Comparison of ENCODE assay signal across 8 cellular contexts in the genomic region with DNA sequence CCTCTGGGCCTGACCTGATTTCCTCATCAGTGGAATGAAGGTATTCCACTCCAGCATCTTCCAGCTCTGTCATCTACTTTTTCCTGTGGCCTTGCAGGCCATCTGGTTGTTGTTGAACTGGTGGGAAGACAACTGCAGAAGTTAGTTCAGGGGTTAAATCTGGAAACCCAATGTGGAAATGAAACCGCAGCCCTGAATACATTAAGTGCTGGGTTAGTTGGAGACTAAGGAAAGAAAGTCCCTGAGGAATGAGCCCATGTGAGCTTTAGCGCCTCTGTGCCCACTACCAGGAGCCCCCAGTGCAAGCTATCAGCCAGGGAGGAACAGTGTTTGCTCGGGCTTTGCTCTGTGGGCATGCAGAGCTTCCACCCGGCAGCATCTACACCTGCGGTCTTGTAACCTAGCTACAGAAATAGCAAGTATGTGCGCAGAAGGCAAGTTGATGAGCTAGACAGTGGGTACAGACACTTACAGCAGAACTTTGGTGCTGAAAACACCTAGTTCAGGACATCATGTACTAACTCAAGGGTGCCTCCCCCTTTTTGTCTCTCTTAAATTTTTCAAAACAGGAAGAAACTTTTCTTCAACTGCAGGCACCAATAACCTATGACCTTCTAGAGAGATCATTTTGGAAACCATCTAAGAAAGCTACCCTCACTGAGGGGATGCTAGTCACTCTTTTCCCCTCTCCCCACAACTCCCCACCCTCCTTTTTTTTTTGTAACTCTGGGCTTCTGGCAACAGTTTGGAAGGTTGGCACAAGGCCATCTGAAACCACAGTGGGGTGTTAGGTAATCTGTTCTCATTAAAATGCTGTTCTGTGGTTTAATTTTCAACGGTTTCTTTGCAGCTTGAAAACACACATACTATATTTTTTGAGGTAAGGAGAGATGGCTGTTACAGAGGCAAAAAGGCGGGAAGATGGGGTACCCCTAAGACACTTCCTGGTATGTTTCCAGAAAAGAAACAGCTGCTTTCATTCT. TPM values are rescaled to one million over a fixed set of nuclear protein-coding genes. Genes with fewer than 3 reads are reported as not detected.
A peak's percentile ranks its signal among the peaks of the same experiment; 100 is the strongest.
DNase-seq lines count a peak whose midpoint lies in the region; ATAC-seq and TF ChIP-seq lines count a peak whose summit lies in the region.

No MANE protein-coding gene starts in this region.

- in situ Hi-C loops in HAP-1 (cut with MboI; ENCODE audit: low sequenced_read_pairs), result no loop called here

- peak overlapping the region; percentile 77 for H3K4me3 Mint-ChIP-seq in activated naive CD4-positive, alpha-beta T cell treated with anti-CD3 and anti-CD28 coated beads, Interleukin-2, amount 50 U/mL, for 24 hours

- H3K27me3 ChIP-seq in PC-9 (ENCODE audit: insufficient read depth, low read depth), result no peaks in the 10 kb centered on the region
- no peaks in the 10 kb centered on the region for H3K27me3 ChIP-seq in sigmoid colon
- peaks cover 22% of the 10 kb centered on the region; the same call in 1 of the 2 replicates for H3K27me3 ChIP-seq in HAP-1 (ENCODE audit: low read depth)

- H3K9me3 ChIP-seq in PC-9 (ENCODE audit: insufficient read depth, low read depth), result no peaks in the 10 kb centered on the region
- no peaks in the 10 kb centered on the region for H3K9me3 ChIP-seq in sigmoid colon
- no peaks in the 10 kb centered on the region for H3K9me3 ChIP-seq in HAP-1

- peaks cover 5% of the 10 kb centered on the region for H3K36me3 Mint-ChIP-seq in activated naive CD4-positive, alpha-beta T cell treated with anti-CD3 and anti-CD28 coated beads, Interleukin-2, amount 50 U/mL, for 24 hours

- peaks cover 26% of the 10 kb centered on the region for H3F3A ChIP-seq in PC-9 (ENCODE audit: insufficient read depth, low read depth)

- no peaks in the 10 kb centered on the region for H4K20me1 ChIP-seq in PC-9 (ENCODE audit: insufficient read depth)

- no TSS peak for BruUV-seq in PC-9 (replicated peaks; lab: Mats Ljungman, UMichigan)

- H3K27ac ChIP-seq in PC-9, result peak overlapping the region; percentile 78
- H3K27ac ChIP-seq in sigmoid colon, result peak overlapping the region in 1 of 4 donors; percentile 32

- CTCF ChIA-PET in PC-9 (lab: Charles Lee), result no interaction called here

- no peaks in the 10 kb centered on the region for H3K27me3 Mint-ChIP-seq in activated naive CD4-positive, alpha-beta T cell treated with anti-CD3 and anti-CD28 coated beads, Interleukin-2, amount 50 U/mL, for 24 hours

- H3K36me3 ChIP-seq in PC-9 (ENCODE audit: low read depth) (no peaks in the 10 kb centered on the region), sigmoid colon (no peaks in the 10 kb centered on the region), HAP-1 (replicated peaks) (no peaks in the 10 kb centered on the region)

- H3K27ac Mint-ChIP-seq in activated naive CD4-positive, alpha-beta T cell treated with anti-CD3 and anti-CD28 coated beads, Interleukin-2, amount 50 U/mL, for 24 hours, result peak overlapping the region; percentile 63

- POLR2A ChIA-PET in PC-9 (lab: Charles Lee; ENCODE audit: unreplicated experiment), result interaction anchor here (0.6 kb wide), 1 partner anchor 1147 kb away, joined by 10 read pairs; no protein-coding TSS in a partner anchor

- no peaks in the 10 kb centered on the region for H3K79me2 ChIP-seq in PC-9 (ENCODE audit: low read depth)

- H3K4me3 ChIP-seq in PC-9 (no peak overlapping the region), sigmoid colon (no peak overlapping the region), HAP-1 (no peak overlapping the region)

- peak; percentile 62 to 83 for DNase-seq in activated CD8-positive, alpha-beta memory T cell treated with anti-CD3 and anti-CD28 coated beads for 1 hour (ENCODE audit: extremely low read depth in 1 of 2, low read depth in 1 of 2)
- DNase-seq in activated CD8-positive, alpha-beta memory T cell treated with anti-CD3 and anti-CD28 coated beads for 24 hours, result no peak
- DNase-seq in PC-9 (no peak), sigmoid colon (no peak), globus pallidus (ENCODE audit: low spot score) (no peak), HAP-1 (ENCODE audit: low spot score in 2 of 2) (no peak)

- TF ChIP-seq POLR2A in sigmoid colon (IDR thresholded peaks at IDR 0.05), result no peak

- no peak overlapping the region for H2AFZ ChIP-seq in PC-9

- H3K4me2 ChIP-seq in PC-9, result peak overlapping the region; percentile 37

- intact Hi-C loops in PC-9 (cut with micrococcal nuclease; ENCODE audit: unreplicated experiment) (no loop called here), sigmoid colon (cut with DNase I) (no loop called here)

- H3K9me3 Mint-ChIP-seq in activated naive CD4-positive, alpha-beta T cell treated with anti-CD3 and anti-CD28 coated beads, Interleukin-2, amount 50 U/mL, for 24 hours, result no peaks in the 10 kb centered on the region

- H3K4me1 Mint-ChIP-seq in activated naive CD4-positive, alpha-beta T cell treated with anti-CD3 and anti-CD28 coated beads, Interleukin-2, amount 50 U/mL, for 24 hours, result peaks cover 98% of the 10 kb centered on the region

- TF ChIP-seq EP300 in sigmoid colon (IDR thresholded peaks at IDR 0.05), result peak in 3 of 4 donors; percentile 56 to 87 (median 72)

- H3K9me2 ChIP-seq in PC-9 (ENCODE audit: insufficient read depth), result no peaks in the 10 kb centered on the region

- peaks cover 36% of the 10 kb centered on the region for H3K4me1 ChIP-seq in PC-9 (replicated peaks; ENCODE audit: insufficient read depth)
- H3K4me1 ChIP-seq in sigmoid colon, result no peaks in the 10 kb centered on the region
- no peaks in the 10 kb centered on the region for H3K4me1 ChIP-seq in HAP-1

- no peak for TF ChIP-seq CTCF in PC-9 (conservative IDR thresholded peaks at IDR 0.05)
- no peak for TF ChIP-seq CTCF in sigmoid colon (IDR thresholded peaks at IDR 0.05)

- ATAC-seq in HG03139 (IDR thresholded peaks at IDR 0.05; ENCODE audit: unreplicated experiment), result peak; percentile 34

- 41 to 63% methylated on average over 8 of the region's 8 CpGs for whole genome bisulfite sequencing in sigmoid colon, 2 donors

RNA-seq across cellular contexts. Expression of a gene that starts 18.3 kb away (rescaled TPM):
- total RNA-seq in PC-9 (2021) (0.70 and 1.1 TPM in 2 replicates), sigmoid colon (10 to 100 TPM in 1 of 4 donors, 1 to 10 TPM in 3; 5.0 to 13.6 (median 6.3) TPM)
- polyA plus RNA-seq in sigmoid colon, result 100 to 1,000 TPM in 1 of 3 donors, 1 to 10 TPM in 2; 5.8 to 255 (median 6.6) TPM

Comparison
In these comparisons a context has a peak if more than half of its experiments do, and no peak if none do; other contexts are left out.
1. DNase-seq: peak in activated CD8-positive, alpha-beta memory T cell treated with anti-CD3 and anti-CD28 coated beads for 1 hour (2 of 2); none in activated CD8-positive, alpha-beta memory T cell treated with anti-CD3 and anti-CD28 coated beads for 24 hours (single experiment), PC-9 (0 of 2), sigmoid colon (single experiment), globus pallidus (single experiment) and HAP-1 (0 of 2).